In genomic region chr16:84080378-84080777, GRCh38 we compare ENCODE assay signal across 21 cellular contexts. TPM values are rescaled to one million over a fixed set of nuclear protein-coding genes. Genes with fewer than 3 reads are reported as not detected.
DNase-seq lines count a peak whose midpoint lies in the region; ATAC-seq, FAIRE-seq and TF ChIP-seq lines count a peak whose summit lies in the region.
"Had no signal": no experiment of that assay in that cellular context is flagged by ENCODE, and none has a peak within 500 bp of the region (broad histone marks: within the 10 kb centered on the region; RNA-seq: fewer than 3 reads in every experiment).

No MANE protein-coding gene starts in this region.

- H3K27ac Mint-ChIP-seq in MCF 10A (ENCODE audit: low read depth, unreplicated experiment) = peak overlapping the region; percentile 76

- no peak for FAIRE-seq in HTR-8/SVneo (lab: Jason Lieb, UNC)

- H3K9me3 Mint-ChIP-seq in MCF 10A (ENCODE audit: unreplicated experiment) = no peaks in the 10 kb centered on the region
- H3K9me3 Mint-ChIP-seq: HFFc6 had no signal

- TF ChIP-seq CTCF in MCF 10A (IDR thresholded peaks at IDR 0.05; ENCODE audit: unreplicated experiment) = no peak
- TF ChIP-seq CTCF in breast epithelium (IDR thresholded peaks at IDR 0.05) = no peak
- TF ChIP-seq CTCF in epithelial cell of esophagus (IDR thresholded peaks at IDR 0.05; ENCODE audit: insufficient read depth, low read depth, low read length, missing control alignments) = no peak
- TF ChIP-seq CTCF in GM13977 (IDR thresholded peaks at IDR 0.05; ENCODE audit: extremely low read depth, insufficient read depth, missing control alignments) = no peak

- no peak for TF ChIP-seq POLR2A in breast epithelium (IDR thresholded peaks at IDR 0.05)

- POLR2A ChIA-PET in MCF 10A (lab: Yijun Ruan, JAX) = interaction anchor here (1.4 to 2.2 kb wide), 2 partner anchors 36 to 107 kb away, joined by 4 to 8 read pairs; partner anchors contain the start of genes MBTPS1 and TAF1C

- no peaks in the 10 kb centered on the region for H3K27me3 ChIP-seq in breast epithelium
- no peaks in the 10 kb centered on the region for H3K27me3 ChIP-seq in right cardiac atrium (ENCODE audit: control insufficient read depth, insufficient read depth)
- H3K27me3 ChIP-seq in aorta (ENCODE audit: control insufficient read depth in 1 of 2, insufficient read depth in 2 of 2, low read length in 1 of 2) = no peaks in the 10 kb centered on the region
- H3K27me3 ChIP-seq: BLaER1 treated with 17β-estradiol and CSF1 and Interleukin-3, amounts not matched to agents 10 nM and 100 nM; Peyer's patch had no signal

- CTCF ChIA-PET in MCF 10A (lab: Yijun Ruan, JAX) = interaction anchor here (0.6 to 11.2 kb wide), 8 partner anchors 13 to 255 kb away, joined by 3 to 81 read pairs (median 3); partner anchors contain the start of gene TAF1C

- H3K4me1 ChIP-seq in breast epithelium = no peaks in the 10 kb centered on the region
- peaks cover 5% of the 10 kb centered on the region for H3K4me1 ChIP-seq in right cardiac atrium (ENCODE audit: control insufficient read depth, insufficient read depth, low read length)
- H3K4me1 ChIP-seq in aorta (ENCODE audit: control insufficient read depth in 1 of 2, insufficient read depth in 2 of 2, low read length in 2 of 2) = no peaks in the 10 kb centered on the region
- H3K4me1 ChIP-seq: Peyer's patch had no signal

- ATAC-seq in right cardiac atrium (peak; percentile 59 to 67), aorta (ENCODE audit: low FRiP score) (peak; percentile 39)

- peaks cover 79% of the 10 kb centered on the region for H3K36me3 Mint-ChIP-seq in MCF 10A (ENCODE audit: insufficient read depth, unreplicated experiment)

- H3K27me3 Mint-ChIP-seq in MCF 10A (ENCODE audit: insufficient read depth, unreplicated experiment) = no peaks in the 10 kb centered on the region

- H3K27ac ChIP-seq in breast epithelium (no peak overlapping the region), right cardiac atrium (ENCODE audit: low read length) (peak overlapping the region; percentile 50), aorta (ENCODE audit: low read depth in 1 of 2, low read length in 2 of 2) (no peak overlapping the region)
- H3K27ac ChIP-seq: KMS-11, Peyer's patch had no signal

- no TSS peak for BruUV-seq in MCF 10A (replicated peaks; lab: Mats Ljungman, UMichigan)

- DNase-seq in MCF 10A (ENCODE audit: unreplicated experiment) (no peak), breast epithelium (ENCODE audit: low spot score in 2 of 2) (no peak), epithelial cell of esophagus (ENCODE audit: low read depth) (peak; percentile 51), right cardiac atrium (peak in 1 of 3 donors; percentile 71), aorta (no peak), GM13977 (ENCODE audit: low spot score) (no peak), HTR-8/SVneo (ENCODE audit: insufficient read length, low spot score) (no peak)
- no peak for DNase-seq in stimulated activated naive CD4-positive, alpha-beta T cell treated with Interleukin-2 at 50 U/mL for 16 hours (lab: John Stamatoyannopoulos, UW)
- DNase-seq: 8988T, GF-D8, GOT3, HFFc6, MM.1S, NCI-H1105 treated with DMSO at 0.1 percent for 48 hours, NCI-H187 treated with DMSO at 0.1 percent for 48 hours, NCI-H2171, NCI-H82, Peyer's patch had no signal

- intact Hi-C loops in MCF 10A (cut with micrococcal nuclease) (no loop called here), breast epithelium (cut with DNase I; ENCODE audit: low total_unique reads) (loop anchor here (10.0 kb wide), 1 partner anchor 104 kb away; the partner anchor contains the start of gene TAF1C), right cardiac atrium (cut with DNase I) (loop anchor here in 1 of 4 donors (10.0 kb wide), 2 partner anchors 94 to 404 kb away; no protein-coding TSS in a partner anchor), aorta (cut with DNase I) (no loop called here)

- H3K9me3 ChIP-seq in breast epithelium (no peaks in the 10 kb centered on the region), right cardiac atrium (ENCODE audit: control insufficient read depth, low read length) (no peaks in the 10 kb centered on the region), aorta (ENCODE audit: control insufficient read depth, low read length) (no peaks in the 10 kb centered on the region)
- H3K9me3 ChIP-seq: BLaER1 treated with 17β-estradiol and CSF1 and Interleukin-3, amounts not matched to agents 10 nM and 100 nM; Peyer's patch had no signal

- H3K36me3 ChIP-seq in breast epithelium = peaks cover 3% of the 10 kb centered on the region
- peaks cover 0 to 1% of the 10 kb centered on the region in 2 donors for H3K36me3 ChIP-seq in aorta (ENCODE audit: control insufficient read depth in 1 of 2, insufficient read depth in 2 of 2, low read length in 1 of 2)

- in situ Hi-C loops in GM13977 (cut with MboI; ENCODE audit: low pct_unique_long_range_greater_than_20kb, low sequenced_read_pairs, unreplicated experiment) = no loop called here

- 69% methylated on average over 8 of the region's 8 CpGs for WGBS in right cardiac atrium
- 73 to 77% methylated on average over 8 of the region's 8 CpGs for WGBS in aorta, 2 donors

- H3K4me3 Mint-ChIP-seq in MCF 10A (ENCODE audit: unreplicated experiment) = no peak overlapping the region
- H3K4me3 Mint-ChIP-seq: HFFc6 had no signal

- H3K4me3 ChIP-seq in breast epithelium (no peak overlapping the region), epithelial cell of esophagus (ENCODE audit: low read length) (no peak overlapping the region), right cardiac atrium (ENCODE audit: low read length) (no peak overlapping the region), aorta (ENCODE audit: low read length in 2 of 2) (no peak overlapping the region)
- H3K4me3 ChIP-seq: BLaER1 treated with 17β-estradiol and CSF1 and Interleukin-3, amounts not matched to agents 10 nM and 100 nM; Peyer's patch had no signal

- no peaks in the 10 kb centered on the region for H3K4me1 Mint-ChIP-seq in MCF 10A (ENCODE audit: insufficient read depth, unreplicated experiment)

RNA-seq across cellular contexts. Expression of gene MBTPS1, which starts 36.4 kb away (rescaled TPM):
- 63.6 and 75.1 TPM in 2 replicates for total RNA-seq in MCF 10A (2022)
- 100 to 1,000 TPM in 2 of 3 donors, 10 to 100 TPM in 1; 95.4 to 142 (median 121) TPM for total RNA-seq in breast epithelium
- total RNA-seq in right cardiac atrium = 100 to 1,000 TPM in 2 of 4 donors, 10 to 100 TPM in 2; 88.1 to 112 (median 102) TPM
- 59.3 TPM for polyA plus RNA-seq in right cardiac atrium
- 100 to 1,000 TPM in 1 of 2 donors, 10 to 100 TPM in 1; 75.0 to 108 TPM for total RNA-seq in aorta
- polyA plus RNA-seq in aorta = 10 to 100 TPM; 28.9 to 68.3 TPM

RNA-seq across cellular contexts. Expression of gene SLC38A8, which starts 37.8 kb away (rescaled TPM):
- total RNA-seq in MCF 10A (2022) = not detected in 2 replicates
- not detected for total RNA-seq in breast epithelium
- total RNA-seq in right cardiac atrium = under 1 TPM in 2 of 4 donors, not detected in 2; 0.21 to 0.29 TPM
- polyA plus RNA-seq in right cardiac atrium = not detected
- total RNA-seq in aorta = not detected
- polyA plus RNA-seq in aorta = not detected
- total RNA-seq: HFFc6, NCI-H460, Peyer's patch had no signal
